Comparison of ENCODE assay signal across 26 cellular contexts in the genomic region with DNA sequence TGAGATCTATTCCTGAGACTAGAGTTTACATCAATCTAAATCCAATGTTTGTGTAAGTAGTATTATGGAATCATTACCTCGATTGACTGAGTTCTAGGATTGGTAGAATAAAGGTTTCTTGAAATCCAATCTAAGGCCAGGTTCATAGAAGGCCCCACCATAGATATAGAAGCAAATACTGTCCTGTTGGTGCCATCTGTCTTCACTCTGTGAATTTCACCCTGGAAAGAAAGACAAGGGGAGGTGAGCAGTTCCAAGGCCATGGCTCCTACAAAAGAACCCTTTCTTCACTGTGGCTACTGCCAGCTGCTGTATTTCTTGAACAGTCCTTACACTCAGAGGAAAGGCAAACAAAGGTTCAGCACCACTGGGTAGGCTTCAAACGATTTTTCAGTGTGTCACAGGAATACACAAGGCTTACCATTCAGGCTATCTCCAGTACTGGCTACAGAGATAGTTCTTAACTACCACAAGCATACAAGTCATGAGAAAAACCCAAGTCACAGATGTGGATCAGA.
"Had no signal": no experiment of that assay in that cellular context is flagged by ENCODE, and none has a peak within 500 bp of the region (broad histone marks: within the 10 kb centered on the region; RNA-seq: fewer than 3 reads in every experiment).

No MANE protein-coding gene starts in this region.

- H3K9me3 Mint-ChIP-seq: activated T-helper 1 cell treated with anti-CD3 and anti-CD28 coated beads, Interleukin-12 subunit alpha, Interleukin-12 subunit beta, Interleukin-2, Interleukin-4 antibody, amounts not matched to agents 30 ng/mL and 10 ng/mL and 1 ng/mL, durations not matched to agents 14 hours and 24 hours and 36 hours; brain; central memory CD8-positive, alpha-beta T cell; WTC11 had no signal

- H3K4me3 Mint-ChIP-seq: activated CD8-positive, alpha-beta T cell treated with anti-CD3 and anti-CD28 coated beads, Interleukin-2, amount 10 ng/mL, durations not matched to agents 7 days and 5 days; activated naive CD8-positive, alpha-beta T cell; activated T-helper 1 cell treated with anti-CD3 and anti-CD28 coated beads, Interleukin-12 subunit alpha, Interleukin-12 subunit beta, Interleukin-2, Interleukin-4 antibody, amounts not matched to agents 30 ng/mL and 10 ng/mL and 1 ng/mL, durations not matched to agents 14 hours and 24 hours and 36 hours; brain; central memory CD8-positive, alpha-beta T cell; T-helper 17 cell; WTC11 had no signal

- H3K27ac Mint-ChIP-seq: activated CD8-positive, alpha-beta T cell treated with anti-CD3 and anti-CD28 coated beads, Interleukin-2, amount 10 ng/mL, durations not matched to agents 7 days and 5 days; activated naive CD8-positive, alpha-beta T cell; activated T-helper 1 cell treated with anti-CD3 and anti-CD28 coated beads, Interleukin-12 subunit alpha, Interleukin-12 subunit beta, Interleukin-2, Interleukin-4 antibody, amounts not matched to agents 30 ng/mL and 10 ng/mL and 1 ng/mL, durations not matched to agents 14 hours and 24 hours and 36 hours; brain; T-helper 17 cell; WTC11 had no signal

- H3K36me3 Mint-ChIP-seq: activated naive CD8-positive, alpha-beta T cell; brain; WTC11 had no signal

- H3K27me3 Mint-ChIP-seq: brain had no signal

- H3K4me1 Mint-ChIP-seq: brain; central memory CD8-positive, alpha-beta T cell had no signal

- DNase-seq: activated CD4-positive, alpha-beta T cell treated with anti-CD3 and anti-CD28 coated beads for 48 hours; activated CD4-positive, alpha-beta T cell treated with anti-CD3 and anti-CD28 coated beads, Interleukin-2, amount 50 U/mL, for 4 hours; activated CD4-positive, CD25-positive, alpha-beta regulatory T cell treated with anti-CD3 and anti-CD28 coated beads, Interleukin-2, amount 50 U/mL, for 72 hours; activated CD8-positive, alpha-beta memory T cell treated with anti-CD3 and anti-CD28 coated beads, Interleukin-2, amount 50 U/mL, for 48 hours; activated CD8-positive, alpha-beta T cell treated with anti-CD3 and anti-CD28 coated beads, Interleukin-2, amount 10 ng/mL, durations not matched to agents 7 days and 5 days; activated effector memory CD4-positive, alpha-beta T cell treated with Interleukin-2 at 50 U/mL for 16 hours; activated naive CD4-positive, alpha-beta T cell; activated T-cell treated with anti-CD3 and anti-CD28 coated beads, Interleukin-2, amount 50 U/mL, for 1 hour; amygdala; Karpas-422; NCI-H1930; NCI-H2171; NCI-H2227 treated with DMSO at 0.1 percent for 48 hours; NCI-H446 treated with DMSO at 0.1 percent for 48 hours; NCI-H526; NCI-H774; NK-92 treated with Interleukin-12 subunit alpha and Interleukin-12 subunit beta, amount 100 ng/mL, for 24 hours; PC-3; SHP77 treated with DMSO at 0.1 percent for 48 hours; T-helper 17 cell; T-helper 9 cell had no signal
